ENCODE assay signal across 25 cellular contexts in the genomic region with DNA sequence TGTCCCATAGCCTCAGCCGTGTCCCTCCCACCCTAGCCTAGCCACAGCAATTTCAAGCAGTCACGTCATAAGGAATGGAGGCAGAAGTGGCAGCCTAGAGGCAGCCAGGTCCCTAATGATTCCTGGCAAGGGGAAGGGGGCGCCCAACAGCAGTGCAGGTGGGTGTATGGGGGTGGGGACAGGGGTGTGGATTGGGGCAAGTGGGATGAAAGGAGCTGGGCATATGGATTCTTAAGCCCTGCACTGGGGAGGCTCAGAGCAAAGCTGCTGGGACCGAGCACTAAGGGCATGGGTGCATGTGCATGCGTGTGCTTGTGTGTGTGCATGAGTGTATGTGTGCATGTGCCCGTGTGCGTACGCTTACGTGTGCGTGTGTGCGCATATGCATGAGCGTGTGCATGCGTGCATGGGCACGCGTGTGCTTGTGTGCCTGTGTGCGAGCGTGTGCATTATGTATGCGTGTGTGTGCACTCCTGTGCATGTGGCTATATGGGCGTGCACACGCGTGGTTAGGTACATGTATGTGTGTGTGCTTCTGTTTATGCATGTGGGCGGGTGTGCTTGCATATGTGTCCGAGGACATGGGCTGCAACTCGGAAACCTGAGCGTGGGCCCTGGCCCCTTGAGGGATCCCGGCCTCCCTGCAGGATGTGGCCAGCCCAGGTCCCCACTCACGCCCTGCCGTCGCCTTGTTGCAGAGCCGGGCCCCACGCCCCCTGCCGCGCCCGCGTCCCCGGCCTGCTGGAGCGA. TPM values are rescaled to one million over a fixed set of nuclear protein-coding genes. Genes with fewer than 3 reads are reported as not detected.
DNase-seq lines count a peak whose midpoint lies in the region; ATAC-seq, FAIRE-seq and TF ChIP-seq lines count a peak whose summit lies in the region.
"Had no signal": no experiment of that assay in that cellular context is flagged by ENCODE, and none has a peak within 500 bp of the region (broad histone marks: within the 10 kb centered on the region; RNA-seq: fewer than 3 reads in every experiment).

No MANE protein-coding gene starts in this region.

- peak; percentile 36 for DNase-seq in SK-N-SH
- DNase-seq in HTR-8/SVneo (ENCODE audit: insufficient read length, low spot score), result no peak
- peak; percentile 10 to 13 for DNase-seq in frontal cortex (ENCODE audit: low spot score in 2 of 2)
- DNase-seq in effector memory CD8-positive, alpha-beta T cell, result no peak
- no peak for DNase-seq in stimulated activated CD4-positive, alpha-beta T cell treated with anti-CD3 and anti-CD28 coated beads, Interleukin-1b, Interleukin-23, amount 100 ng/mL, for 48 hours
- DNase-seq in ovary, result no peak
- DNase-seq: activated CD4-positive, alpha-beta memory T cell treated with anti-CD3 and anti-CD28 coated beads, Interleukin-2, amount 10 ng/mL, durations not matched to agents 7 days and 5 days; activated T-cell treated with anti-CD3 and anti-CD28 coated beads, Interleukin-2, amount 50 U/mL, for 24 hours; C1 segment of cervical spinal cord; DMS 273 treated with DMSO at 0.1 percent for 48 hours; NCI-H1092 treated with DMSO at 0.1 percent for 48 hours; NCI-H2081 had no signal

- no peak for TF ChIP-seq RAD21 in SK-N-SH (IDR thresholded peaks at IDR 0.05; ENCODE audit: low read length)

- no peaks in the 10 kb centered on the region for H3K9me2 ChIP-seq in SK-N-SH

- no peak for ATAC-seq in SK-N-SH treated with all-trans-retinoic acid at 6 μM for 48 hours
- ATAC-seq in stimulated activated memory B cell treated with anti-CD40 and anti-IgM and Interleukin-4, amounts not matched to agents 10 μg/mL and 1 μg/mL and 100 μg/mL, for 72 hours, result peak; percentile 40
- ATAC-seq in effector memory CD8-positive, alpha-beta T cell (replicated peaks), result no peak

- H3K36me3 ChIP-seq in SK-N-SH (replicated peaks in 1 of 2; ENCODE audit: control insufficient read depth in 1 of 2, insufficient read depth in 2 of 2, low read length in 1 of 2) (no peaks in the 10 kb centered on the region), ovary (no peaks in the 10 kb centered on the region)
- H3K36me3 ChIP-seq: right lobe of liver, upper lobe of right lung had no signal

- H3K4me1 Mint-ChIP-seq in stimulated activated memory B cell treated with anti-CD40 and anti-IgM and Interleukin-4, amounts not matched to agents 10 μg/mL and 1 μg/mL and 100 μg/mL, for 72 hours, result peaks cover 44% of the 10 kb centered on the region
- H3K4me1 Mint-ChIP-seq in effector memory CD8-positive, alpha-beta T cell (ENCODE audit: low read depth in 2 of 2), result peaks cover 0 to 4% of the 10 kb centered on the region in 2 donors
- H3K4me1 Mint-ChIP-seq: activated CD4-positive, alpha-beta memory T cell treated with anti-CD3 and anti-CD28 coated beads, Interleukin-2, amount 10 ng/mL, durations not matched to agents 7 days and 5 days; activated naive CD4-positive, alpha-beta T cell treated with anti-CD3 and anti-CD28 coated beads, Interleukin-2, amount 50 U/mL, for 24 hours had no signal

- H3K27me3 Mint-ChIP-seq in stimulated activated memory B cell treated with anti-CD40 and anti-IgM and Interleukin-4, amounts not matched to agents 10 μg/mL and 1 μg/mL and 100 μg/mL, for 72 hours, result no peaks in the 10 kb centered on the region
- peaks cover 6 to 38% of the 10 kb centered on the region in 2 donors for H3K27me3 Mint-ChIP-seq in effector memory CD8-positive, alpha-beta T cell
- H3K27me3 Mint-ChIP-seq: stimulated activated naive CD8-positive, alpha-beta T cell treated with anti-CD3 and anti-CD28 coated beads, Interleukin-15, Interleukin-2, amounts not matched to agents 100 ng/mL and 50 ng/mL, for 24 hours had no signal

- H3K27ac Mint-ChIP-seq in stimulated activated memory B cell treated with anti-CD40 and anti-IgM and Interleukin-4, amounts not matched to agents 10 μg/mL and 1 μg/mL and 100 μg/mL, for 72 hours, result no peak overlapping the region
- no peak overlapping the region for H3K27ac Mint-ChIP-seq in effector memory CD8-positive, alpha-beta T cell
- H3K27ac Mint-ChIP-seq: activated CD4-positive, alpha-beta memory T cell treated with anti-CD3 and anti-CD28 coated beads, Interleukin-2, amount 10 ng/mL, durations not matched to agents 7 days and 5 days; activated naive CD4-positive, alpha-beta T cell treated with anti-CD3 and anti-CD28 coated beads, Interleukin-2, amount 50 U/mL, for 24 hours; activated T-cell treated with anti-CD3 and anti-CD28 coated beads, Interleukin-2, amount 50 U/mL, for 24 hours; stimulated activated naive CD8-positive, alpha-beta T cell treated with anti-CD3 and anti-CD28 coated beads, Interleukin-15, Interleukin-2, amounts not matched to agents 100 ng/mL and 50 ng/mL, for 24 hours had no signal

- WGBS in SK-N-SH (ENCODE audit: low lambda C conversion rate), result 95% methylated on average over 37 of the region's 37 CpGs
- WGBS in ovary, 3 donors, result 85 to 86% (median 85%) methylated on average over 33 to 37 of the region's 37 CpGs

- no peaks in the 10 kb centered on the region for H3K27me3 ChIP-seq in SK-N-SH (ENCODE audit: insufficient read depth)
- H3K27me3 ChIP-seq in ovary, result no peaks in the 10 kb centered on the region
- H3K27me3 ChIP-seq: right lobe of liver, upper lobe of right lung had no signal

- H3K4me3 Mint-ChIP-seq in stimulated activated memory B cell treated with anti-CD40 and anti-IgM and Interleukin-4, amounts not matched to agents 10 μg/mL and 1 μg/mL and 100 μg/mL, for 72 hours, result no peak overlapping the region
- H3K4me3 Mint-ChIP-seq in effector memory CD8-positive, alpha-beta T cell, result no peak overlapping the region
- H3K4me3 Mint-ChIP-seq: activated CD4-positive, alpha-beta memory T cell treated with anti-CD3 and anti-CD28 coated beads, Interleukin-2, amount 10 ng/mL, durations not matched to agents 7 days and 5 days; activated naive CD4-positive, alpha-beta T cell treated with anti-CD3 and anti-CD28 coated beads, Interleukin-2, amount 50 U/mL, for 24 hours; activated T-cell treated with anti-CD3 and anti-CD28 coated beads, Interleukin-2, amount 50 U/mL, for 24 hours; stimulated activated naive CD8-positive, alpha-beta T cell treated with anti-CD3 and anti-CD28 coated beads, Interleukin-15, Interleukin-2, amounts not matched to agents 100 ng/mL and 50 ng/mL, for 24 hours had no signal

- H3K27ac ChIP-seq in SK-N-SH (ENCODE audit: low read depth in 2 of 2, low read length in 1 of 2) (no peak overlapping the region), ovary (no peak overlapping the region)
- H3K27ac ChIP-seq: 22Rv1, right lobe of liver, upper lobe of right lung had no signal

- H3K9me3 Mint-ChIP-seq in stimulated activated memory B cell treated with anti-CD40 and anti-IgM and Interleukin-4, amounts not matched to agents 10 μg/mL and 1 μg/mL and 100 μg/mL, for 72 hours, result no peaks in the 10 kb centered on the region
- H3K9me3 Mint-ChIP-seq in effector memory CD8-positive, alpha-beta T cell, result no peaks in the 10 kb centered on the region
- H3K9me3 Mint-ChIP-seq: activated CD4-positive, alpha-beta memory T cell treated with anti-CD3 and anti-CD28 coated beads, Interleukin-2, amount 10 ng/mL, durations not matched to agents 7 days and 5 days; activated naive CD4-positive, alpha-beta T cell treated with anti-CD3 and anti-CD28 coated beads, Interleukin-2, amount 50 U/mL, for 24 hours; activated T-cell treated with anti-CD3 and anti-CD28 coated beads, Interleukin-2, amount 50 U/mL, for 24 hours; stimulated activated naive CD8-positive, alpha-beta T cell treated with anti-CD3 and anti-CD28 coated beads, Interleukin-15, Interleukin-2, amounts not matched to agents 100 ng/mL and 50 ng/mL, for 24 hours had no signal

- intact Hi-C loops in ovary (cut with DNase I), result no loop called here

- TF ChIP-seq POLR2A in ovary (IDR thresholded peaks at IDR 0.05), result no peak

- peaks cover 3% of the 10 kb centered on the region for H3F3A ChIP-seq in SK-N-SH (replicated peaks; ENCODE audit: insufficient read depth)

- peaks cover 53% of the 10 kb centered on the region for H3K36me3 Mint-ChIP-seq in stimulated activated memory B cell treated with anti-CD40 and anti-IgM and Interleukin-4, amounts not matched to agents 10 μg/mL and 1 μg/mL and 100 μg/mL, for 72 hours
- peaks cover 4% of the 10 kb centered on the region for H3K36me3 Mint-ChIP-seq in effector memory CD8-positive, alpha-beta T cell (ENCODE audit: insufficient read depth)
- H3K36me3 Mint-ChIP-seq: activated naive CD4-positive, alpha-beta T cell treated with anti-CD3 and anti-CD28 coated beads, Interleukin-2, amount 50 U/mL, for 24 hours had no signal

- no peaks in the 10 kb centered on the region for H4K20me1 ChIP-seq in SK-N-SH (ENCODE audit: insufficient read depth)

- no peak overlapping the region for H3K4me3 ChIP-seq in SK-N-SH (ENCODE audit: low read depth in 2 of 2, low read length in 1 of 2)
- H3K4me3 ChIP-seq in ovary, result no peak overlapping the region
- H3K4me3 ChIP-seq: lung, right lobe of liver, upper lobe of right lung had no signal

- H3K9me3 ChIP-seq in SK-N-SH (no peaks in the 10 kb centered on the region), ovary (no peaks in the 10 kb centered on the region)
- H3K9me3 ChIP-seq: right lobe of liver, upper lobe of right lung had no signal

- H3K4me1 ChIP-seq in SK-N-SH (ENCODE audit: control insufficient read depth in 1 of 2, insufficient read depth in 2 of 2, low read depth in 1 of 2, low read length in 1 of 2) (peaks cover 0 to 4% of the 10 kb centered on the region in 2 experiments; a peak in 1 of 4 replicates), ovary (ENCODE audit: insufficient read depth) (peaks cover 3% of the 10 kb centered on the region)
- H3K4me1 ChIP-seq: right lobe of liver had no signal

- no peak overlapping the region for H3K9ac ChIP-seq in SK-N-SH

- H3K79me2 ChIP-seq in SK-N-SH (ENCODE audit: insufficient read depth), result no peaks in the 10 kb centered on the region

- POLR2A ChIA-PET in SK-N-SH (lab: Yijun Ruan, JAX), result no interaction called here

- TF ChIP-seq EP300 in SK-N-SH (IDR thresholded peaks at IDR 0.05; ENCODE audit: borderline replicate concordance in 1 of 2, low read depth in 1 of 2, low read length in 1 of 2), result no peak
- TF ChIP-seq EP300 in ovary (IDR thresholded peaks at IDR 0.05), result no peak

- CTCF ChIA-PET in SK-N-SH (lab: Yijun Ruan, JAX), result interaction anchor here (0.8 to 2.7 kb wide), 2 partner anchors 41 to 70 kb away, joined by 3 to 12 read pairs; no protein-coding TSS in a partner anchor

- H2AFZ ChIP-seq in SK-N-SH (ENCODE audit: low read depth), result no peak overlapping the region

- FAIRE-seq in HTR-8/SVneo (lab: Jason Lieb, UNC), result peak; percentile 86
- no peak for FAIRE-seq in frontal cortex (lab: Jason Lieb, UNC)

- no peak for TF ChIP-seq CTCF in SK-N-SH (IDR thresholded peaks at IDR 0.05)
- no peak for TF ChIP-seq CTCF in ovary (IDR thresholded peaks at IDR 0.05)

- H3K4me2 ChIP-seq in SK-N-SH, result no peak overlapping the region

RNA-seq across cellular contexts. Expression of a gene that starts 34.1 kb away (rescaled TPM):
- 3.8 and 4.7 TPM in 2 replicates for polyA plus RNA-seq in SK-N-SH (2012; rRNA removed)
- 1.5 and 3.3 TPM in 2 replicates for polyA plus RNA-seq in SK-N-SH (2012; cell fraction: cytosol; rRNA removed)
- 8.5 and 19.3 TPM in 2 replicates for polyA plus RNA-seq in SK-N-SH (2012; cell fraction: nucleus; rRNA removed)
- total RNA-seq in frontal cortex, result 10.2 TPM
- 1 to 10 TPM; 3.9 to 8.9 (median 5.0) TPM for total RNA-seq in ovary
- polyA plus RNA-seq in ovary, result 1 to 10 TPM; 1.4 to 2.0 TPM

RNA-seq across cellular contexts. Expression of a gene that starts 35.5 kb away (rescaled TPM):
- polyA plus RNA-seq in SK-N-SH (2012; rRNA removed) (not detected in 2 replicates), ovary (not detected)
- not detected in 2 replicates for polyA plus RNA-seq in SK-N-SH (2012; cell fraction: cytosol; rRNA removed)
- not detected in 2 replicates for polyA plus RNA-seq in SK-N-SH (2012; cell fraction: nucleus; rRNA removed)
- total RNA-seq in frontal cortex (not detected), ovary (not detected)
- total RNA-seq: fibroblast of lung; LHCN-M2; lung; NCI-H460; osteocyte; right lobe of liver; T-helper 1 cell treated with Interleukin-12 subunit alpha and Interleukin-12 subunit beta and Interleukin-4 antibody, amounts not matched to agents 30 ng/mL and 1 ng/mL, for 36 hours; upper lobe of right lung had no signal
- polyA plus RNA-seq: fibroblast of lung had no signal

Comparison
In these comparisons a context has a peak if more than half of its experiments do, and no peak if none do; other contexts are left out.
1. DNase-seq: peak in SK-N-SH (single experiment) and frontal cortex (2 of 2); none in HTR-8/SVneo (single experiment), effector memory CD8-positive, alpha-beta T cell (0 of 3), stimulated activated CD4-positive, alpha-beta T cell treated with anti-CD3 and anti-CD28 coated beads, Interleukin-1b, Interleukin-23, amount 100 ng/mL, for 48 hours (single experiment) and ovary (0 of 5).